ENCODE assay signal across 8 cellular contexts in the genomic region with DNA sequence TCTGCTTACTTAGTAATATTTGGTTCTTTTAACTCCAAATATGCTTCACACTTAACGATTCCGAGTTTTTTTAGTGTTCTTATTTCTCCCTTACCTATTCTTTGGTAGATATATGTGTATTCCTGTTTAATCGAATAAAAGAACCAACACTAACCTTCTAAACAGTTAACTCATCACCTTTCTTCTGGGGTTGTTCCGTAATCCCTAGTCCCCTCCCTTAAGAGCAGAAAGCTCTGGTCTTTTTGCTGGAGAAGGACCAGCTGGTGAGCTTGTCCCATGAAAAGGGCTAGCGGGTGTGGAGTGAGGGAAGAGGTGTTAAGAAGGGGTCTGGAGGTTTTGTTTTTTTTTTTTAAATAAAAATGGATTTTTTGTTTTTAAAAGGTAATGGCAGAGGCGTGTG. TPM values are rescaled to one million over a fixed set of nuclear protein-coding genes. Genes with fewer than 3 reads are reported as not detected.
A peak's percentile ranks its signal among the peaks of the same experiment; 100 is the strongest.
DNase-seq lines count a peak whose midpoint lies in the region; ATAC-seq, FAIRE-seq and TF ChIP-seq lines count a peak whose summit lies in the region.
"Not testable (repeated sequence)": the region's sequence is repeated elsewhere in the genome, so short reads cannot be mapped to it uniquely, and the experiment has no call there.

No MANE protein-coding gene starts in this region.

- TF ChIP-seq POLR2A in GM18505 (IDR thresholded peaks at IDR 0.05; ENCODE audit: borderline replicate concordance, extremely low read depth, insufficient read depth, insufficient read length); GM12878 (IDR thresholded peaks at IDR 0.05; ENCODE audit: low read depth, low read length): not testable (repeated sequence)

- peak overlapping the region; percentile 56; the same call in 1 of the 2 replicates for H3K4me2 ChIP-seq in OCI-LY7 (ENCODE audit: low read length)
- not testable (repeated sequence) for H3K4me2 ChIP-seq in GM12878 (ENCODE audit: control insufficient read depth, insufficient read depth)

- H3K9me3 Mint-ChIP-seq in nephron progenitor cell, result not testable (repeated sequence)

- not testable (repeated sequence) for H3K9ac ChIP-seq in GM12878 (ENCODE audit: control insufficient read depth, insufficient read depth, low read length)

- not testable (repeated sequence) for H3K36me3 ChIP-seq in OCI-LY7 (ENCODE audit: insufficient read depth, low read length); GM12878 (ENCODE audit: control insufficient read depth in 2 of 2, insufficient read depth in 2 of 2, low read length in 1 of 2); left ventricle myocardium inferior; tibial artery

- ATAC-seq in GM18505 (IDR thresholded peaks at IDR 0.05; ENCODE audit: unreplicated experiment), result peak; percentile 30
- peak; percentile 28 for ATAC-seq in GM21529 (IDR thresholded peaks at IDR 0.05; ENCODE audit: unreplicated experiment)
- ATAC-seq in HG03095 (IDR thresholded peaks at IDR 0.05; ENCODE audit: unreplicated experiment), result peak; percentile 26
- ATAC-seq in GM12878, result peak; percentile 45

- H3K4me3 ChIP-seq in OCI-LY7 (ENCODE audit: low read depth, low read length, poor library complexity, severe bottlenecking) (peak overlapping the region; percentile 68), left ventricle myocardium inferior (peak overlapping the region; percentile 85), tibial artery (peak overlapping the region; percentile 56 to 83)
- H3K4me3 ChIP-seq in GM12878, result not testable (repeated sequence)

- not testable (repeated sequence) for TF ChIP-seq RAD21 in GM12878 (IDR thresholded peaks at IDR 0.05; ENCODE audit: insufficient read depth, low read depth, low read length)

- H3K4me1 ChIP-seq in OCI-LY7 (ENCODE audit: insufficient read depth, low read length, poor library complexity, severe bottlenecking); GM12878 (ENCODE audit: control insufficient read depth, insufficient read depth, low read length); left ventricle myocardium inferior; tibial artery: not testable (repeated sequence)

- not testable (repeated sequence) for H3K79me2 ChIP-seq in OCI-LY7 (ENCODE audit: insufficient read depth, low read depth, low read length); GM12878 (ENCODE audit: control insufficient read depth, insufficient read depth, low read length)

- not testable (repeated sequence) for H3K27me3 Mint-ChIP-seq in nephron progenitor cell (ENCODE audit: low read depth, poor library complexity)

- H3K4me1 Mint-ChIP-seq in nephron progenitor cell, result not testable (repeated sequence)

- not testable (repeated sequence) for H3K27me3 ChIP-seq in GM12878 (replicated peaks in 1 of 2; ENCODE audit: control insufficient read depth in 2 of 2, insufficient read depth in 2 of 2, low read length in 1 of 2); left ventricle myocardium inferior (ENCODE audit: low read depth); tibial artery

- H2AFZ ChIP-seq in OCI-LY7 (ENCODE audit: low read length), result not testable (repeated sequence)
- H2AFZ ChIP-seq in GM12878 (ENCODE audit: control insufficient read depth, low read depth, low read length), result peak overlapping the region; percentile 47

- in situ Hi-C loops in GM12878 (cut with MboI), result not testable (repeated sequence)

- BruUV-seq in OCI-LY7 (replicated peaks; lab: Mats Ljungman, UMichigan); GM12878 (replicated peaks; lab: Mats Ljungman, UMichigan): not testable (repeated sequence)

- TF ChIP-seq EP300 in GM12878 (IDR thresholded peaks at IDR 0.05; ENCODE audit: borderline replicate concordance in 1 of 2, control insufficient read depth in 1 of 2, low read depth in 2 of 2, low read length in 2 of 2), result not testable (repeated sequence)

- POLR2A ChIA-PET in OCI-LY7 (lab: Charles Lee); GM12878 (lab: Charles Lee): not testable (repeated sequence)

- intact Hi-C loops in OCI-LY7 (cut with micrococcal nuclease; ENCODE audit: unreplicated experiment); GM12878 (cut with micrococcal nuclease; ENCODE audit: unreplicated experiment); left ventricle myocardium inferior (cut with micrococcal nuclease); tibial artery (cut with DNase I; ENCODE audit: low total_unique reads): not testable (repeated sequence)

- 22% methylated on average over 4 of the region's 6 CpGs for WGBS in GM12878 (ENCODE audit: insufficient coverage, insufficient replicate concordance, low lambda C conversion rate, missing lambda C conversion rate)

- RAD21 ChIA-PET in GM12878 (lab: Charles Lee; ENCODE audit: unreplicated experiment), result not testable (repeated sequence)

- not testable (repeated sequence) for H3K27ac Mint-ChIP-seq in nephron progenitor cell

- not testable (repeated sequence) for H3K36me3 Mint-ChIP-seq in nephron progenitor cell (ENCODE audit: low read depth)

- CTCF ChIA-PET in OCI-LY7 (lab: Charles Lee; ENCODE audit: unreplicated experiment); GM12878 (lab: Yijun Ruan, JAX): not testable (repeated sequence)

- not testable (repeated sequence) for TF ChIP-seq CTCF in OCI-LY7 (conservative IDR thresholded peaks at IDR 0.05; ENCODE audit: low read length); GM12878 (IDR thresholded peaks at IDR 0.05 in 2 of 3, conservative IDR thresholded peaks at IDR 0.05 in 1 of 3; ENCODE audit: control insufficient read depth in 2 of 3, extremely low read depth in 1 of 3, insufficient read depth in 1 of 3, low read depth in 3 of 3, low read length in 3 of 3); left ventricle myocardium inferior (IDR thresholded peaks at IDR 0.05; ENCODE audit: borderline replicate concordance); nephron progenitor cell (IDR thresholded peaks at IDR 0.05); tibial artery (IDR thresholded peaks at IDR 0.05)

- H3K27ac ChIP-seq in OCI-LY7 (ENCODE audit: low read depth, low read length, poor library complexity, severe bottlenecking); GM12878 (ENCODE audit: control insufficient read depth, insufficient read depth): not testable (repeated sequence)
- H3K27ac ChIP-seq in left ventricle myocardium inferior (replicated peaks) (peak overlapping the region; percentile 59), tibial artery (peak overlapping the region in 1 of 2 donors; percentile 8)

- H4K20me1 ChIP-seq in OCI-LY7 (ENCODE audit: insufficient read depth, low read length); GM12878 (ENCODE audit: control insufficient read depth, insufficient read depth): not testable (repeated sequence)

- SMC1A ChIA-PET in GM12878 (lab: Charles Lee; ENCODE audit: uncharacterized antibody, unreplicated experiment), result not testable (repeated sequence)

- H3K9me2 ChIP-seq in OCI-LY7 (ENCODE audit: insufficient read depth, low read length), result not testable (repeated sequence)

- H3K9me3 ChIP-seq in OCI-LY7 (ENCODE audit: low read length); GM12878 (replicated peaks; ENCODE audit: control insufficient read depth, insufficient read depth, low read length); left ventricle myocardium inferior (replicated peaks); tibial artery: not testable (repeated sequence)

- not testable (repeated sequence) for DNase-seq in OCI-LY7 (ENCODE audit: low spot score); GM12878 (ENCODE audit: low read depth, low spot score); left ventricle myocardium inferior; nephron progenitor cell; tibial artery

- H3K4me3 Mint-ChIP-seq in nephron progenitor cell, result peak overlapping the region; percentile 55

- FAIRE-seq in GM12878 (lab: Jason Lieb, UNC), result not testable (repeated sequence)

TF ChIP-seq in GM12878, 131 proteins besides CTCF, POLR2A, EP300 and RAD21:
- TF ChIP-seq HCFC1 (IDR thresholded peaks at IDR 0.05; ENCODE audit: low read length), result 0 out of 2 replicates have a peak, but pooled peaks have one; percentile 15

RNA-seq across cellular contexts. Expression of gene THOC3, which starts 0.3 kb away (rescaled TPM):
- total RNA-seq in OCI-LY7 (2014; rRNA removed; shearing (Covaris generic)), result 74.9 and 86.3 TPM in 2 replicates
- 56.4 and 58.0 TPM in 2 replicates for total RNA-seq in OCI-LY7 (2022)
- 55.0 and 58.9 TPM in 2 replicates for total RNA-seq in GM12878 (2013; cell fraction: nucleolus; rRNA removed)
- total RNA-seq in GM12878 (2014; rRNA removed), result 82.7 and 84.0 TPM in 2 replicates
- 76.6 and 80.9 TPM in 2 replicates for total RNA-seq in GM12878 (2014; rRNA removed; fragmentation: Illumina TruSeq; extraction: Trizol)
- total RNA-seq in GM12878 (2021), result 82.7 and 82.9 TPM in 2 replicates
- polyA plus RNA-seq in GM12878 (2011; ENCODE audit: low read depth), result 51.0 TPM
- 195 and 207 TPM in 2 replicates for polyA plus RNA-seq in GM12878 (2011; rRNA removed)
- polyA plus RNA-seq in GM12878 (2011; cell fraction: cytosol; rRNA removed), result 131 and 135 TPM in 2 replicates
- polyA plus RNA-seq in GM12878 (2011; cell fraction: nucleus; rRNA removed), result 58.6 and 71.6 TPM in 2 replicates
- 38.4 and 55.1 TPM in 2 replicates for polyA plus RNA-seq in GM12878 (2012)
- 74.2 and 90.0 TPM in 2 replicates for polyA plus RNA-seq in GM12878 (2014; fragmentation: Illumina TruSeq; extraction: Trizol)
- 10 to 100 TPM; 40.2 to 48.7 TPM for polyA plus RNA-seq in GM12878 (2014; fragmentation: Nextera tagmentation; extraction: Ambion mirVana)
- polyA plus RNA-seq in GM12878 (2014; rRNA removed), result 95.4 and 99.3 TPM in 2 replicates
- polyA plus RNA-seq in GM12878 (2016; fragmentation: Nextera tagmentation; extraction: Ambion mirVana), result 100 to 1,000 TPM; 121 to 128 TPM
- 149 and 192 TPM in 2 replicates for polyA minus RNA-seq in GM12878 (2011; rRNA and poly(A)+ RNA removed)
- 28.1 and 32.6 TPM in 2 replicates for polyA minus RNA-seq in GM12878 (2011; cell fraction: cytosol; rRNA and poly(A)+ RNA removed)
- 25.9 and 38.2 TPM in 2 replicates for polyA minus RNA-seq in GM12878 (2011; cell fraction: nucleus; rRNA and poly(A)+ RNA removed)
- total RNA-seq in left ventricle myocardium inferior, result 9.7 TPM
